20 cellular contexts compared by ENCODE assay signal in genomic region chr5:107235167-107235566, GRCh38.
"Had no signal": no experiment of that assay in that cellular context is flagged by ENCODE, and none has a peak within 500 bp of the region (broad histone marks: within the 10 kb centered on the region; RNA-seq: fewer than 3 reads in every experiment).

No MANE protein-coding gene starts in this region.

- H3K27ac ChIP-seq: left ventricle myocardium inferior, ovary, right atrium auricular region, right lobe of liver, stomach, testis, thyroid gland, transverse colon, upper lobe of left lung, vagina had no signal

- H3K4me1 ChIP-seq: left ventricle myocardium inferior, right atrium auricular region, right lobe of liver, stomach, testis, thyroid gland, transverse colon, upper lobe of left lung, vagina had no signal

- DNase-seq: hypothalamus; islet precursor cell; left ventricle myocardium inferior; naive thymus-derived CD8-positive, alpha-beta T cell; ovary; right lobe of liver; stimulated activated CD4-positive, alpha-beta T cell treated with anti-CD3 and anti-CD28 coated beads, Interleukin-12 subunit alpha, Interleukin-12 subunit beta, amount 100 ng/mL, for 4 hours; stimulated activated CD4-positive, alpha-beta T cell treated with anti-CD3 and anti-CD28 coated beads, Interleukin-15, amount 100 ng/mL, for 24 hours; stimulated activated CD4-positive, alpha-beta T cell treated with anti-CD3 and anti-CD28 coated beads, Interleukin-2, amount 100 ng/mL, for 24 hours; stimulated activated CD4-positive, alpha-beta T cell treated with anti-CD3 and anti-CD28 coated beads, Interleukin-4, amount 100 ng/mL, for 1 hour; stimulated activated naive B cell treated with anti-CD40 and anti-IgM and Interleukin-4, amounts not matched to agents 10 μg/mL and 1 μg/mL and 100 μg/mL, for 72 hours; stimulated activated naive CD8-positive, alpha-beta T cell treated with anti-CD3 and anti-CD28 coated beads, Interleukin-15, Interleukin-2, amounts not matched to agents 100 U/mL and 50 U/mL, for 24 hours; stomach; testis; thyroid gland; transverse colon; upper lobe of left lung had no signal

- H3K9me3 ChIP-seq: left ventricle myocardium inferior, ovary, right atrium auricular region, right lobe of liver, stomach, testis, thyroid gland, transverse colon, upper lobe of left lung, vagina had no signal

- H3K36me3 ChIP-seq: left ventricle myocardium inferior, ovary, right atrium auricular region, right lobe of liver, stomach, thyroid gland, transverse colon, upper lobe of left lung, vagina had no signal

- ATAC-seq: naive thymus-derived CD8-positive, alpha-beta T cell; right lobe of liver; stimulated activated naive B cell treated with anti-CD40 and anti-IgM and Interleukin-4, amounts not matched to agents 10 μg/mL and 1 μg/mL and 100 μg/mL, for 72 hours; stimulated activated naive CD8-positive, alpha-beta T cell treated with anti-CD3 and anti-CD28 coated beads, Interleukin-15, Interleukin-2, amounts not matched to agents 100 U/mL and 50 U/mL, for 24 hours had no signal

- H3K27me3 ChIP-seq: ovary, right atrium auricular region, right lobe of liver, stomach, testis, thyroid gland, transverse colon, upper lobe of left lung, vagina had no signal

- H3K4me3 ChIP-seq: left ventricle myocardium inferior, lung, ovary, right atrium auricular region, right lobe of liver, stomach, testis, thyroid gland, transverse colon, upper lobe of left lung, vagina had no signal
